ENCODE assay signal across 8 cellular contexts in genomic region chr12:19439059-19440018, GRCh38. TPM values are rescaled to one million over a fixed set of nuclear protein-coding genes. Genes with fewer than 3 reads are reported as not detected.
DNase-seq lines count a peak whose midpoint lies in the region; ATAC-seq, FAIRE-seq and TF ChIP-seq lines count a peak whose summit lies in the region.

TSS of gene AEBP2 (plus strand) at chr12:19439492. CDS start at chr12:19439700, 208 bp downstream.

- H3K27ac ChIP-seq in left ventricle myocardium inferior (replicated peaks) (peak within 1 kb of the TSS; percentile 91), prostate gland (peak within 1 kb of the TSS; percentile 88 to 92)

- H3K9me3 ChIP-seq in left ventricle myocardium inferior (replicated peaks), result peaks cover 4% of the 10 kb centered on the region
- no peaks in the 10 kb centered on the region for H3K9me3 ChIP-seq in prostate gland

- H3K9me3 Mint-ChIP-seq in T-helper 1 cell treated with Interleukin-12 subunit alpha and Interleukin-12 subunit beta and Interleukin-4 antibody, amounts not matched to agents 30 μg/mL and 1 μg/mL, for 36 hours, result peaks cover 7% of the 10 kb centered on the region

- peak within 1 kb of the TSS; percentile 98 for H3K4me3 Mint-ChIP-seq in T-helper 1 cell treated with Interleukin-12 subunit alpha and Interleukin-12 subunit beta and Interleukin-4 antibody, amounts not matched to agents 30 μg/mL and 1 μg/mL, for 36 hours

- no peaks in the 10 kb centered on the region for H3K27me3 Mint-ChIP-seq in T-helper 1 cell treated with Interleukin-12 subunit alpha and Interleukin-12 subunit beta and Interleukin-4 antibody, amounts not matched to agents 30 μg/mL and 1 μg/mL, for 36 hours (ENCODE audit: low read depth)

- intact Hi-C loops in left ventricle myocardium inferior (cut with micrococcal nuclease), result no loop called here
- intact Hi-C loops in prostate gland (cut with DNase I), result no loop called here

- peaks cover 49% of the 10 kb centered on the region for H3K4me1 ChIP-seq in left ventricle myocardium inferior
- no peaks in the 10 kb centered on the region for H3K4me1 ChIP-seq in prostate gland (replicated peaks)

- TF ChIP-seq POLR2A in GM12892 (IDR thresholded peaks at IDR 0.05; ENCODE audit: low read depth, low read length), result peak; percentile 52; the same call in 1 of the 2 replicates
- TF ChIP-seq POLR2A in prostate gland (IDR thresholded peaks at IDR 0.05), result peak; percentile 84

- H3K27ac Mint-ChIP-seq in T-helper 1 cell treated with Interleukin-12 subunit alpha and Interleukin-12 subunit beta and Interleukin-4 antibody, amounts not matched to agents 30 μg/mL and 1 μg/mL, for 36 hours, result peak within 1 kb of the TSS; percentile 97

- peaks cover 46% of the 10 kb centered on the region for H3K4me1 Mint-ChIP-seq in T-helper 1 cell treated with Interleukin-12 subunit alpha and Interleukin-12 subunit beta and Interleukin-4 antibody, amounts not matched to agents 30 μg/mL and 1 μg/mL, for 36 hours (ENCODE audit: low read depth)

- peaks cover 18% of the 10 kb centered on the region for H3K36me3 Mint-ChIP-seq in T-helper 1 cell treated with Interleukin-12 subunit alpha and Interleukin-12 subunit beta and Interleukin-4 antibody, amounts not matched to agents 30 μg/mL and 1 μg/mL, for 36 hours (ENCODE audit: low read depth)

- H3K27me3 ChIP-seq in left ventricle myocardium inferior (ENCODE audit: low read depth), result no peaks in the 10 kb centered on the region
- H3K27me3 ChIP-seq in prostate gland (replicated peaks; ENCODE audit: insufficient read depth), result no peaks in the 10 kb centered on the region

- H3K4me3 ChIP-seq in left ventricle myocardium inferior (peak within 1 kb of the TSS; percentile 98), prostate gland (peak within 1 kb of the TSS; percentile 88 to 100)

- WGBS in prostate gland, result 7% methylated on average over 60 of the region's 102 CpGs

- ATAC-seq in HG02763 (IDR thresholded peaks at IDR 0.05; ENCODE audit: unreplicated experiment), result peak; percentile 88

- peak; percentile 98 for FAIRE-seq in GM12892 (lab: Jason Lieb, UNC)

- H3K36me3 ChIP-seq in left ventricle myocardium inferior (no peaks in the 10 kb centered on the region), prostate gland (no peaks in the 10 kb centered on the region)

- TF ChIP-seq CTCF in left ventricle myocardium inferior (IDR thresholded peaks at IDR 0.05; ENCODE audit: borderline replicate concordance), result no peak
- no peak for TF ChIP-seq CTCF in prostate gland (IDR thresholded peaks at IDR 0.05)

- peak; percentile 82 for DNase-seq in GM12892 (ENCODE audit: insufficient read length)
- DNase-seq in NCI-H1417 (lab: John Stamatoyannopoulos, UW), result peak; percentile 45 to 98 (median 98)
- DNase-seq in amniotic stem cell (lab: John Stamatoyannopoulos, UW), result peak; percentile 89
- peak; percentile 93 for DNase-seq in left ventricle myocardium inferior
- DNase-seq in prostate gland (ENCODE audit: low spot score), result peak; percentile 94
- peak; percentile 96 for DNase-seq in ureter (ENCODE audit: low spot score)

RNA-seq across cellular contexts. Expression of gene AEBP2, which starts in this region (rescaled TPM):
- 34.3 TPM for polyA plus RNA-seq in GM12892 (2012; ENCODE audit: missing spikeins)
- total RNA-seq in left ventricle myocardium inferior (22.8 TPM), prostate gland (10 to 100 TPM; 29.3 to 51.7 TPM), ureter (67.1 TPM)

Comparison
In these comparisons a context has a peak if more than half of its experiments do, and no peak if none do; other contexts are left out.
1. Peak in every context shown above with its lines: DNase-seq, ATAC-seq, H3K4me3 ChIP-seq and H3K27ac ChIP-seq.